In genomic region chr2:15630121-15630957, GRCh38 we compare ENCODE assay signal across 19 cellular contexts.
"Had no signal": no experiment of that assay in that cellular context is flagged by ENCODE, and none has a peak within 500 bp of the region (broad histone marks: within the 10 kb centered on the region; RNA-seq: fewer than 3 reads in every experiment).

No MANE protein-coding gene starts in this region.

- H3K27me3 ChIP-seq: colonic mucosa, heart left ventricle, left lung, neutrophil, sigmoid colon, stomach, transverse colon had no signal

- H3K4me1 ChIP-seq: colonic mucosa, transverse colon had no signal

- DNase-seq: colonic mucosa; dermis blood vessel endothelial cell; heart left ventricle; hypothalamus; islet precursor cell; left lung; mesendoderm; naive thymus-derived CD8-positive, alpha-beta T cell; sigmoid colon; small intestine; stimulated activated CD4-positive, alpha-beta T cell treated with anti-CD3 and anti-CD28 coated beads, Interleukin-12 subunit alpha, Interleukin-12 subunit beta, amount 100 ng/mL, for 4 hours; stimulated activated naive CD4-positive, alpha-beta T cell; stomach; substantia nigra; transverse colon had no signal

- FAIRE-seq: frontal cortex, small intestine had no signal

- H3K9me3 ChIP-seq: colonic mucosa, heart left ventricle, left lung, neutrophil, sigmoid colon, stomach, thoracic aorta, transverse colon had no signal

- ATAC-seq: left lung; naive thymus-derived CD8-positive, alpha-beta T cell had no signal

- H3K4me3 ChIP-seq: colonic mucosa, heart left ventricle, left lung, lung, sigmoid colon, stomach, thoracic aorta, transverse colon had no signal

- H3K27ac ChIP-seq: colonic mucosa, left lung, neutrophil, sigmoid colon, stomach, thoracic aorta, transverse colon had no signal
